1 cellular context compared by ENCODE assay signal in genomic region chr16:30655815-30656347, GRCh38.
TF ChIP-seq lines count a peak whose summit lies in the region.

No MANE protein-coding gene starts in this region.

TF ChIP-seq in HepG2, 621 proteins besides CTCF, POLR2A, EP300 and RAD21:
- TF ChIP-seq TBL1XR1 (IDR thresholded peaks at IDR 0.05; ENCODE audit: borderline replicate concordance, low read length, partially characterized antibody) (no peak), AGO2 (optimal IDR thresholded peaks at IDR 0.05; ENCODE audit: low read depth, low read length) (peak; percentile 31)
